21 cellular contexts compared by ENCODE assay signal in genomic region chr3:185711255-185711870, GRCh38.
A peak's percentile ranks its signal among the peaks of the same experiment; 100 is the strongest.
DNase-seq lines count a peak whose midpoint lies in the region; ATAC-seq and TF ChIP-seq lines count a peak whose summit lies in the region.
"Had no signal": no experiment of that assay in that cellular context is flagged by ENCODE, and none has a peak within 500 bp of the region (broad histone marks: within the 10 kb centered on the region; RNA-seq: fewer than 3 reads in every experiment).

No MANE protein-coding gene starts in this region.

- H3K9me3 Mint-ChIP-seq in activated CD8-positive, alpha-beta memory T cell treated with anti-CD3 and anti-CD28 coated beads, Interleukin-2, amount 10 ng/mL, durations not matched to agents 7 days and 5 days (ENCODE audit: low read depth) = no peaks in the 10 kb centered on the region
- H3K9me3 Mint-ChIP-seq in WTC11 (peaks cover 6% of the 10 kb centered on the region; the same call in 1 of the 2 replicates), type B pancreatic cell (no peaks in the 10 kb centered on the region)
- H3K9me3 Mint-ChIP-seq in stimulated activated effector memory CD8-positive, alpha-beta T cell treated with anti-CD3 and anti-CD28 coated beads, Interleukin-12 subunit alpha, Interleukin-12 subunit beta, amount 100 ng/mL, for 72 hours = no peaks in the 10 kb centered on the region
- H3K9me3 Mint-ChIP-seq: activated naive CD4-positive, alpha-beta T cell treated with anti-CD3 and anti-CD28 coated beads for 36 hours; memory B cell had no signal

- POLR2A ChIA-PET in WTC11 (lab: Charles Lee) = interaction anchor here (0.5 to 0.9 kb wide), 3 partner anchors 9 to 484 kb away, joined by 3 read pairs; no protein-coding TSS in a partner anchor

- no peak for ATAC-seq in activated CD8-positive, alpha-beta memory T cell treated with anti-CD3 and anti-CD28 coated beads, Interleukin-2, amount 10 ng/mL, durations not matched to agents 7 days and 5 days
- ATAC-seq in WTC11 = peak; percentile 14
- ATAC-seq in stimulated activated effector memory CD8-positive, alpha-beta T cell treated with anti-CD3 and anti-CD28 coated beads, Interleukin-12 subunit alpha, Interleukin-12 subunit beta, amount 100 ng/mL, for 72 hours = no peak
- ATAC-seq: body of pancreas, Right ventricle myocardium inferior had no signal

- peaks cover 25% of the 10 kb centered on the region for H3K27me3 Mint-ChIP-seq in activated CD8-positive, alpha-beta memory T cell treated with anti-CD3 and anti-CD28 coated beads, Interleukin-2, amount 10 ng/mL, durations not matched to agents 7 days and 5 days
- H3K27me3 Mint-ChIP-seq in WTC11 (ENCODE audit: low read depth) = no peaks in the 10 kb centered on the region
- H3K27me3 Mint-ChIP-seq in type B pancreatic cell = no peaks in the 10 kb centered on the region

- intact Hi-C loops in dorsolateral prefrontal cortex (cut with DNase I) = no loop called here

- TF ChIP-seq CTCF in WTC11 (IDR thresholded peaks at IDR 0.05) (no peak), type B pancreatic cell (conservative IDR thresholded peaks at IDR 0.05) (no peak), dorsolateral prefrontal cortex (IDR thresholded peaks at IDR 0.05 in 54 of 56, conservative IDR thresholded peaks at IDR 0.05 in 2 of 56; ENCODE audit: low read depth in 1 of 56, partially characterized antibody in 56 of 56) (no peak)

- peak; percentile 33 for DNase-seq in activated CD8-positive, alpha-beta memory T cell treated with anti-CD3 and anti-CD28 coated beads, Interleukin-2, amount 10 ng/mL, durations not matched to agents 7 days and 5 days
- DNase-seq in activated CD8-positive, alpha-beta memory T cell treated with anti-CD3 and anti-CD28 coated beads for 24 hours = no peak
- DNase-seq in WTC11 (ENCODE audit: low spot score) (no peak), iris pigment epithelial cell (ENCODE audit: low read depth) (peak; percentile 56), type B pancreatic cell (ENCODE audit: extremely low spot score, unreplicated experiment) (no peak), dorsolateral prefrontal cortex (no peak), OCI-M2 (lab: John Stamatoyannopoulos, UW; ENCODE audit: unreplicated experiment) (no peak)
- no peak for DNase-seq in stimulated activated effector memory CD8-positive, alpha-beta T cell treated with anti-CD3 and anti-CD28 coated beads, Interleukin-12 subunit alpha, Interleukin-12 subunit beta, amount 100 ng/mL, for 72 hours (ENCODE audit: low spot score in 2 of 2)
- DNase-seq: activated CD4-positive, alpha-beta T cell treated with anti-CD3 and anti-CD28 coated beads for 1 hour; activated CD8-positive, alpha-beta memory T cell treated with anti-CD3 and anti-CD28 coated beads, Interleukin-2, amount 50 U/mL, for 4 hours; activated naive CD4-positive, alpha-beta T cell treated with anti-CD3 and anti-CD28 coated beads for 36 hours; body of pancreas; CD4-positive, alpha-beta memory T cell; NCI-H1105; NCI-H2171 treated with DMSO at 0.1 percent for 48 hours; stimulated activated CD4-positive, alpha-beta T cell treated with anti-CD3 and anti-CD28 coated beads, Interleukin-4, amount 100 ng/mL, for 4 hours; T-helper 2 cell; thyroid gland had no signal

- no peaks in the 10 kb centered on the region for H3K36me3 Mint-ChIP-seq in activated CD8-positive, alpha-beta memory T cell treated with anti-CD3 and anti-CD28 coated beads, Interleukin-2, amount 10 ng/mL, durations not matched to agents 7 days and 5 days
- H3K36me3 Mint-ChIP-seq in WTC11 (no peaks in the 10 kb centered on the region), type B pancreatic cell (no peaks in the 10 kb centered on the region)
- H3K36me3 Mint-ChIP-seq in stimulated activated effector memory CD8-positive, alpha-beta T cell treated with anti-CD3 and anti-CD28 coated beads, Interleukin-12 subunit alpha, Interleukin-12 subunit beta, amount 100 ng/mL, for 72 hours = no peaks in the 10 kb centered on the region
- H3K36me3 Mint-ChIP-seq: CD4-positive, alpha-beta memory T cell; memory B cell had no signal

- H3K27me3 ChIP-seq in dorsolateral prefrontal cortex = peaks cover 0 to 16% (median 0%) of the 10 kb centered on the region in 45 donors
- H3K27me3 ChIP-seq: body of pancreas, thyroid gland had no signal

- CTCF ChIA-PET in activated CD8-positive, alpha-beta memory T cell treated with anti-CD3 and anti-CD28 coated beads, Interleukin-2, amount 10 ng/mL, durations not matched to agents 7 days and 5 days (lab: Charles Lee) = no interaction called here
- CTCF ChIA-PET in WTC11 (lab: Charles Lee) = interaction anchor here (1.0 to 1.9 kb wide), 7 partner anchors 9 to 232 kb away, joined by 3 to 11 read pairs (median 7); no protein-coding TSS in a partner anchor

- no peaks in the 10 kb centered on the region for H3K4me1 Mint-ChIP-seq in activated CD8-positive, alpha-beta memory T cell treated with anti-CD3 and anti-CD28 coated beads, Interleukin-2, amount 10 ng/mL, durations not matched to agents 7 days and 5 days
- peaks cover 65% of the 10 kb centered on the region for H3K4me1 Mint-ChIP-seq in WTC11
- peaks cover 39% of the 10 kb centered on the region for H3K4me1 Mint-ChIP-seq in type B pancreatic cell (ENCODE audit: unreplicated experiment)
- H3K4me1 Mint-ChIP-seq in stimulated activated effector memory CD8-positive, alpha-beta T cell treated with anti-CD3 and anti-CD28 coated beads, Interleukin-12 subunit alpha, Interleukin-12 subunit beta, amount 100 ng/mL, for 72 hours = no peaks in the 10 kb centered on the region
- H3K4me1 Mint-ChIP-seq: CD4-positive, alpha-beta memory T cell had no signal

- no peak overlapping the region for H3K27ac Mint-ChIP-seq in activated CD8-positive, alpha-beta memory T cell treated with anti-CD3 and anti-CD28 coated beads, Interleukin-2, amount 10 ng/mL, durations not matched to agents 7 days and 5 days
- H3K27ac Mint-ChIP-seq in WTC11 (peak overlapping the region; percentile 78), type B pancreatic cell (peak overlapping the region; percentile 31)
- H3K27ac Mint-ChIP-seq in stimulated activated effector memory CD8-positive, alpha-beta T cell treated with anti-CD3 and anti-CD28 coated beads, Interleukin-12 subunit alpha, Interleukin-12 subunit beta, amount 100 ng/mL, for 72 hours = no peak overlapping the region
- H3K27ac Mint-ChIP-seq: activated naive CD4-positive, alpha-beta T cell treated with anti-CD3 and anti-CD28 coated beads for 36 hours; CD4-positive, alpha-beta memory T cell; memory B cell had no signal

- no peak overlapping the region for H3K4me3 Mint-ChIP-seq in activated CD8-positive, alpha-beta memory T cell treated with anti-CD3 and anti-CD28 coated beads, Interleukin-2, amount 10 ng/mL, durations not matched to agents 7 days and 5 days
- H3K4me3 Mint-ChIP-seq in WTC11 = no peak overlapping the region
- no peak overlapping the region for H3K4me3 Mint-ChIP-seq in type B pancreatic cell
- no peak overlapping the region for H3K4me3 Mint-ChIP-seq in stimulated activated effector memory CD8-positive, alpha-beta T cell treated with anti-CD3 and anti-CD28 coated beads, Interleukin-12 subunit alpha, Interleukin-12 subunit beta, amount 100 ng/mL, for 72 hours
- H3K4me3 Mint-ChIP-seq: activated naive CD4-positive, alpha-beta T cell treated with anti-CD3 and anti-CD28 coated beads for 36 hours; CD4-positive, alpha-beta memory T cell; memory B cell had no signal

- no peak overlapping the region for H3K4me3 ChIP-seq in dorsolateral prefrontal cortex
- H3K4me3 ChIP-seq: body of pancreas, thyroid gland had no signal

- no peak overlapping the region for H3K27ac ChIP-seq in dorsolateral prefrontal cortex
- H3K27ac ChIP-seq: 22Rv1, body of pancreas, thyroid gland had no signal

TF ChIP-seq in WTC11, 78 proteins besides CTCF, POLR2A, EP300 and RAD21 (continues in another document):
- TF ChIP-seq GABPB1 (CRISPR knock-in tag; IDR thresholded peaks at IDR 0.05) = no peak
- TF ChIP-seq SP1 (CRISPR knock-in tag; conservative IDR thresholded peaks at IDR 0.05) = 0 out of 2 replicates have a peak, but pooled peaks have one; percentile 27
- no peak for TF ChIP-seq ZNF138 (CRISPR knock-in tag; conservative IDR thresholded peaks at IDR 0.05)
- TF ChIP-seq CDX4 (CRISPR knock-in tag; IDR thresholded peaks at IDR 0.05; ENCODE audit: borderline replicate concordance) = no peak
- TF ChIP-seq STAT6 (CRISPR knock-in tag; conservative IDR thresholded peaks at IDR 0.05; ENCODE audit: low read depth) = no peak
- TF ChIP-seq ATF2 (CRISPR knock-in tag; IDR thresholded peaks at IDR 0.05; ENCODE audit: borderline replicate concordance, low read depth) = no peak

Comparison
In these comparisons a context has a peak if more than half of its experiments do, and no peak if none do; other contexts are left out.
1. DNase-seq: peak in activated CD8-positive, alpha-beta memory T cell treated with anti-CD3 and anti-CD28 coated beads, Interleukin-2, amount 10 ng/mL, durations not matched to agents 7 days and 5 days (single experiment) and iris pigment epithelial cell (single experiment); none in activated CD8-positive, alpha-beta memory T cell treated with anti-CD3 and anti-CD28 coated beads for 24 hours (single experiment), WTC11 (single experiment), type B pancreatic cell (single experiment), stimulated activated effector memory CD8-positive, alpha-beta T cell treated with anti-CD3 and anti-CD28 coated beads, Interleukin-12 subunit alpha, Interleukin-12 subunit beta, amount 100 ng/mL, for 72 hours (0 of 2), dorsolateral prefrontal cortex (0 of 10) and OCI-M2 (single experiment).
2. H3K27ac Mint-ChIP-seq: peak in WTC11 (single experiment) and type B pancreatic cell (single experiment); none in activated CD8-positive, alpha-beta memory T cell treated with anti-CD3 and anti-CD28 coated beads, Interleukin-2, amount 10 ng/mL, durations not matched to agents 7 days and 5 days (single experiment) and stimulated activated effector memory CD8-positive, alpha-beta T cell treated with anti-CD3 and anti-CD28 coated beads, Interleukin-12 subunit alpha, Interleukin-12 subunit beta, amount 100 ng/mL, for 72 hours (single experiment).